Comparison of ENCODE assay signal across 38 cellular contexts in genomic region chr6:31483392-31483791, GRCh38. TPM values are rescaled to one million over a fixed set of nuclear protein-coding genes. Genes with fewer than 3 reads are reported as not detected.
"Had no signal": no experiment of that assay in that cellular context is flagged by ENCODE, and none has a peak within 500 bp of the region (broad histone marks: within the 10 kb centered on the region; RNA-seq: fewer than 3 reads in every experiment).

No MANE protein-coding gene starts in this region.

- H3K27ac ChIP-seq: adrenal gland, body of pancreas, brain microvascular endothelial cell, breast epithelium, VCaP had no signal

- H3K9me3 ChIP-seq: adrenal gland, body of pancreas, breast epithelium had no signal

- FAIRE-seq: astrocyte, TTC549 had no signal

- H3K36me3 ChIP-seq: adrenal gland, brain microvascular endothelial cell, breast epithelium had no signal

- H3K27me3 ChIP-seq: adrenal gland, body of pancreas, brain microvascular endothelial cell, breast epithelium had no signal

- H3K4me1 ChIP-seq: adrenal gland, body of pancreas, breast epithelium had no signal

- ATAC-seq: activated CD8-positive, alpha-beta T cell treated with anti-CD3 and anti-CD28 coated beads for 36 hours; activated naive CD8-positive, alpha-beta T cell treated with anti-CD3 and anti-CD28 coated beads, Interleukin-2, amount 50 U/mL, for 24 hours; activated T-cell treated with anti-CD3 and anti-CD28 coated beads, Interleukin-2, amount 50 U/mL, for 4 hours; activated T-cell treated with anti-CD3 and anti-CD28 coated beads, Interleukin-2, amount 50 U/mL, for 72 hours; activated T-helper 17 cell treated with anti-CD3 and anti-CD28 coated beads, Interleukin-2, amount 50 U/mL, for 72 hours; body of pancreas; T-cell had no signal

- DNase-seq: activated B cell treated with CpG ODN at 0.5 μM for 24 hours; activated CD4-positive, alpha-beta memory T cell treated with anti-CD3 and anti-CD28 coated beads for 36 hours; activated CD4-positive, alpha-beta T cell treated with anti-CD3 and anti-CD28 coated beads for 4 hours; activated CD4-positive, alpha-beta T cell treated with anti-CD3 and anti-CD28 coated beads, Interleukin-2, amount 10 ng/mL, durations not matched to agents 24 days and 14 days; activated CD4-positive, alpha-beta T cell treated with anti-CD3 and anti-CD28 coated beads, Interleukin-2, amount 50 U/mL, for 1 hour; activated CD4-positive, alpha-beta T cell treated with anti-CD3 and anti-CD28 coated beads, Interleukin-2, amount 50 U/mL, for 4 hours; activated CD4-positive, CD25-positive, alpha-beta regulatory T cell treated with anti-CD3 and anti-CD28 coated beads, Interleukin-2, amount 50 U/mL, for 72 hours; activated CD8-positive, alpha-beta memory T cell treated with anti-CD3 and anti-CD28 coated beads, Interleukin-2, amount 50 U/mL, for 4 hours; activated CD8-positive, alpha-beta T cell treated with anti-CD3 and anti-CD28 coated beads for 36 hours; activated effector memory CD4-positive, alpha-beta T cell treated with Interleukin-2 at 50 U/mL for 16 hours; activated gamma-delta T cell; activated naive CD4-positive, alpha-beta T cell treated with anti-CD3 and anti-CD28 coated beads, Interleukin-2, amount 10 ng/mL, durations not matched to agents 7 days and 5 days; activated naive CD4-positive, alpha-beta T cell treated with Interleukin-2 at 50 U/mL for 16 hours; activated naive CD8-positive, alpha-beta T cell treated with anti-CD3 and anti-CD28 coated beads, Interleukin-2, amount 10 ng/mL, durations not matched to agents 7 days and 5 days; activated naive CD8-positive, alpha-beta T cell treated with anti-CD3 and anti-CD28 coated beads, Interleukin-2, amount 50 U/mL, for 24 hours; activated T-cell treated with anti-CD3 and anti-CD28 coated beads for 4 hours; activated T-cell treated with anti-CD3 and anti-CD28 coated beads, Interleukin-2, amount 50 U/mL, for 1 hour; activated T-cell treated with anti-CD3 and anti-CD28 coated beads, Interleukin-2, amount 50 U/mL, for 4 hours; activated T-cell treated with anti-CD3 and anti-CD28 coated beads, Interleukin-2, amount 50 U/mL, for 72 hours; amygdala; anterior cingulate cortex; body of pancreas; brain microvascular endothelial cell; central memory CD4-positive, alpha-beta T cell; T-cell; T-helper 2 cell; T-helper 9 cell had no signal

- H3K4me3 ChIP-seq: adrenal gland, body of pancreas, breast epithelium had no signal

RNA-seq across cellular contexts. Expression of gene MCCD1, which starts 45.4 kb away (rescaled TPM):
- total RNA-seq: activated B cell treated with CpG ODN at 0.5 μM for 24 hours; activated CD4-positive, alpha-beta memory T cell treated with anti-CD3 and anti-CD28 coated beads for 36 hours; activated CD4-positive, alpha-beta T cell treated with anti-CD3 and anti-CD28 coated beads, Interleukin-2, amount 10 ng/mL, durations not matched to agents 24 days and 14 days; activated CD8-positive, alpha-beta memory T cell treated with anti-CD3 and anti-CD28 coated beads for 36 hours; activated CD8-positive, alpha-beta T cell treated with anti-CD3 and anti-CD28 coated beads for 36 hours; activated naive CD8-positive, alpha-beta T cell treated with anti-CD3 and anti-CD28 coated beads, Interleukin-2, amount 10 ng/mL, durations not matched to agents 7 days and 5 days; activated T-cell treated with anti-CD3 and anti-CD28 coated beads, Interleukin-2, amount 50 U/mL, for 4 hours; activated T-cell treated with anti-CD3 and anti-CD28 coated beads, Interleukin-2, amount 50 U/mL, for 72 hours; activated T-helper 1 cell treated with anti-CD3 and anti-CD28 coated beads, Interleukin-12 subunit alpha, Interleukin-12 subunit beta, Interleukin-2, Interleukin-4 antibody, amounts not matched to agents 30 ng/mL and 10 ng/mL and 1 ng/mL, durations not matched to agents 14 hours and 24 hours and 36 hours; activated T-helper 17 cell treated with anti-CD3 and anti-CD28 coated beads, Interleukin-2, amount 50 U/mL, for 72 hours; adrenal gland; astrocyte; body of pancreas; breast epithelium; cardiac septum; cerebellum; T-cell; T-helper 1 cell treated with Interleukin-12 subunit alpha and Interleukin-12 subunit beta and Interleukin-4 antibody, amounts not matched to agents 30 ng/mL and 1 ng/mL, for 36 hours had no signal
- polyA plus RNA-seq: adrenal gland had no signal
